In genomic region chr20:61387204-61387958, GRCh38 we compare ENCODE assay signal across 8 cellular contexts.
DNase-seq lines count a peak whose midpoint lies in the region; ATAC-seq and TF ChIP-seq lines count a peak whose summit lies in the region.

No MANE protein-coding gene starts in this region.

- no peak for TF ChIP-seq CTCF in HEK293 (tag by site-specific recombination; IDR thresholded peaks at IDR 0.05)
- TF ChIP-seq CTCF in brain microvascular endothelial cell (IDR thresholded peaks at IDR 0.05; ENCODE audit: low read depth, low read length, missing control alignments) = no peak
- no peak for TF ChIP-seq CTCF in lower lobe of right lung (IDR thresholded peaks at IDR 0.05)

- ATAC-seq in lower lobe of right lung (peak; percentile 59 to 66), HG03095 (IDR thresholded peaks at IDR 0.05; ENCODE audit: unreplicated experiment) (no peak), GM21723 (IDR thresholded peaks at IDR 0.05; ENCODE audit: unreplicated experiment) (no peak), GM19023 (IDR thresholded peaks at IDR 0.05; ENCODE audit: unreplicated experiment) (no peak)

- DNase-seq in Ammon's horn (ENCODE audit: low spot score) = peak; percentile 28
- peak; percentile 1 for DNase-seq in brain microvascular endothelial cell
- no peak for DNase-seq in lower lobe of right lung
- DNase-seq in NCI-H2227 (lab: John Stamatoyannopoulos, UW; ENCODE audit: unreplicated experiment) = no peak

- in situ Hi-C loops in brain microvascular endothelial cell (cut with HindIII; ENCODE audit: low pct_ligation_motif_present, low sequenced_read_pairs) = no loop called here

- POLR2A ChIA-PET in HEK293 (lab: Yijun Ruan, JAX) = interaction anchor here (0.6 to 0.7 kb wide), 2 partner anchors 82 to 215 kb away, joined by 5 to 7 read pairs; no protein-coding TSS in a partner anchor

- H3K27ac ChIP-seq in HEK293 (ENCODE audit: extremely low read depth, low read depth, low read length) = no peak overlapping the region
- no peak overlapping the region for H3K27ac ChIP-seq in brain microvascular endothelial cell
- no peak overlapping the region for H3K27ac ChIP-seq in lower lobe of right lung

- H3K9me3 ChIP-seq in HEK293 (ENCODE audit: control insufficient read depth, insufficient read depth, low read depth, low read length) (no peaks in the 10 kb centered on the region), lower lobe of right lung (peaks cover 2% of the 10 kb centered on the region)

- intact Hi-C loops in lower lobe of right lung (cut with DNase I) = no loop called here

- CTCF ChIA-PET in HEK293 (lab: Yijun Ruan, JAX) = no interaction called here

- no peaks in the 10 kb centered on the region for H3K27me3 ChIP-seq in brain microvascular endothelial cell (replicated peaks)
- H3K27me3 ChIP-seq in lower lobe of right lung (ENCODE audit: low read depth) = peaks cover 5% of the 10 kb centered on the region

- no peaks in the 10 kb centered on the region for H3K36me3 ChIP-seq in HEK293 (ENCODE audit: control insufficient read depth in 2 of 2, insufficient read depth in 1 of 2, low read length in 2 of 2)
- H3K36me3 ChIP-seq in brain microvascular endothelial cell (replicated peaks) = no peaks in the 10 kb centered on the region
- H3K36me3 ChIP-seq in lower lobe of right lung = no peaks in the 10 kb centered on the region

- H3K4me1 ChIP-seq in HEK293 (ENCODE audit: control insufficient read depth, insufficient read depth, low read length) (no peaks in the 10 kb centered on the region), lower lobe of right lung (no peaks in the 10 kb centered on the region)

- H3K4me3 ChIP-seq in HEK293 (ENCODE audit: low read depth, low read length) (no peak overlapping the region; the same call in 1 of the 2 replicates), brain microvascular endothelial cell (ENCODE audit: low read depth, low read length) (no peak overlapping the region), lower lobe of right lung (no peak overlapping the region)

TF ChIP-seq in HEK293, 187 proteins besides CTCF, POLR2A, EP300 and RAD21 (continues in another document):
- TF ChIP-seq ZBTB11 (tag by site-specific recombination; conservative IDR thresholded peaks at IDR 0.05; ENCODE audit: low read depth) (no peak), ZNF449 (tag by site-specific recombination; IDR thresholded peaks at IDR 0.05) (peak; percentile 56; the same call in 1 of the 2 replicates), SP2 (tag by site-specific recombination; IDR thresholded peaks at IDR 0.05) (peak; percentile 53), MYNN (tag by site-specific recombination; IDR thresholded peaks at IDR 0.05; ENCODE audit: borderline replicate concordance) (no peak), ZNF791 (tag by site-specific recombination; IDR thresholded peaks at IDR 0.05) (0 out of 2 replicates have a peak, but pooled peaks have one; percentile 18), ZXDB (tag by site-specific recombination; IDR thresholded peaks at IDR 0.05) (no peak), ZNF214 (tag by site-specific recombination; IDR thresholded peaks at IDR 0.05; ENCODE audit: borderline replicate concordance) (no peak), SP3 (tag by site-specific recombination; IDR thresholded peaks at IDR 0.05) (peak; percentile 31; the same call in 1 of the 2 replicates), ZNF549 (tag by site-specific recombination; IDR thresholded peaks at IDR 0.05) (no peak), ZNF155 (tag by site-specific recombination; IDR thresholded peaks at IDR 0.05) (no peak), ZNF37A (tag by site-specific recombination; IDR thresholded peaks at IDR 0.05) (no peak), ZNF280D (tag by site-specific recombination; IDR thresholded peaks at IDR 0.05) (no peak), ZSCAN5A (tag by site-specific recombination; IDR thresholded peaks at IDR 0.05) (no peak), KLF8 (tag by site-specific recombination; IDR thresholded peaks at IDR 0.05) (no peak), ZNF398 (tag by site-specific recombination; IDR thresholded peaks at IDR 0.05) (no peak), ZNF623 (tag by site-specific recombination; IDR thresholded peaks at IDR 0.05) (no peak), ZFP37 (tag by site-specific recombination; IDR thresholded peaks at IDR 0.05) (no peak), OSR2 (tag by site-specific recombination; IDR thresholded peaks at IDR 0.05) (no peak)

Comparison
In these comparisons a context has a peak if more than half of its experiments do, and no peak if none do; other contexts are left out.
1. DNase-seq: peak in Ammon's horn (single experiment) and brain microvascular endothelial cell (single experiment); none in lower lobe of right lung (single experiment) and NCI-H2227 (single experiment).
2. ATAC-seq: peak in lower lobe of right lung (2 of 2); none in HG03095 (single experiment), GM21723 (single experiment) and GM19023 (single experiment).